Comparison of ENCODE assay signal across 19 cellular contexts in the genomic region with DNA sequence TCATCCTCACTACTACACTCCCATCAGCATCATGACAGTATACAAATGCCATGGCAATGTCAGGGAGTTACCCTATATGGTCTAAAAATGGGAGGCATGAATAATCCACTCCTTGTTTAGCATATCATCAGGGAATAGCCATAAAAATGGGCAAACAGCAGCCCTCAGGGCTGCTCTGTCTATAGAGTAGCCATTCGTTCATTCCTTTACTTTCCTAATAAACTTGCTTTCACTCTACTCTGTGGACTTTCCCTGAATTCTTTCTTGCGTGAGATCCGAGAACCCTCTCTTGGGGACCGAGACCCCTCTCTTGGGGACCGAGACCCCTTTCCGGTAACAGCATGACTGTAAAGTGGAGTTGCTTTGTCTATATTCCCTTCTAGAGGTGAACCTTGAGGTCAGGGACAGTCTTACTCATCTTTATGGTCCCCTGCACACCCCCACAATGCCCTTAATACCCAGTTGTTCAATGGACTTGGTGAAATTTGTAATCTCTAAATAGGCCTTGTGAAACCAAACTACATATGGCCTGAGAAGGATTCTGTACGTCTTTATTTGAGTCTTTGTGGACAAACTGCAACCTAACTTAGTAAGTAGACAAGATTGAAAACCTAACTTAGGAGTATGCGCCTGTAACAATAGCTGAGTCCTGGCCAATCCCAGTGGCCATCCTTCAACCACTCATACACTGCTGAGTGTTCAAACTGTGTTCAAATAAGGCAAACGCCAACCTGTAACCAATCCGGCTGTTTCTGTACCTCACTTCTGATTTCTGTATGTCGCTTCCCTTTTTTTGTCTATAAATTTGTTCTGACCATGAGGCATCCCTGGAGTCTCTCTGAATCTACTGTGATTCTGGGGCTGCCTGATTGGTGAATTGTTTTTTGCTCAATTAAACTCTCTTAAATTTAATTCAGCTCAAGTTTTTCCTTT. TPM values are rescaled to one million over a fixed set of nuclear protein-coding genes. Genes with fewer than 3 reads are reported as not detected.
DNase-seq lines count a peak whose midpoint lies in the region; ATAC-seq, FAIRE-seq and TF ChIP-seq lines count a peak whose summit lies in the region.
"Had no signal": no experiment of that assay in that cellular context is flagged by ENCODE, and none has a peak within 500 bp of the region (broad histone marks: within the 10 kb centered on the region; RNA-seq: fewer than 3 reads in every experiment).

No MANE protein-coding gene starts in this region.

- no peak for TF ChIP-seq CTCF in GM12864 (IDR thresholded peaks at IDR 0.05; ENCODE audit: low read depth, low read length, missing control alignments)
- no peak for TF ChIP-seq CTCF in mammary epithelial cell (conservative IDR thresholded peaks at IDR 0.05 in 1 of 2, IDR thresholded peaks at IDR 0.05 in 1 of 2; ENCODE audit: extremely low read depth in 1 of 2, insufficient read depth in 1 of 2, low read depth in 1 of 2, low read length in 2 of 2)
- no peak for TF ChIP-seq CTCF in ovary (IDR thresholded peaks at IDR 0.05)

- no peak for TF ChIP-seq EP300 in ovary (IDR thresholded peaks at IDR 0.05)

- H3K9me3 ChIP-seq in mammary epithelial cell (replicated peaks; ENCODE audit: insufficient read depth, low read length) (no peaks in the 10 kb centered on the region), ovary (no peaks in the 10 kb centered on the region)
- H3K9me3 ChIP-seq: gastrocnemius medialis had no signal

- H3K79me2 ChIP-seq in mammary epithelial cell (ENCODE audit: insufficient read depth, low read length), result no peaks in the 10 kb centered on the region

- H3K27me3 ChIP-seq in mammary epithelial cell (ENCODE audit: insufficient read depth, low read length), result no peaks in the 10 kb centered on the region
- H3K27me3 ChIP-seq in ovary, result no peaks in the 10 kb centered on the region
- H3K27me3 ChIP-seq: gastrocnemius medialis had no signal

- WGBS in mammary epithelial cell (ENCODE audit: low coverage, missing lambda C conversion rate), result 95% methylated on average over 11 of the region's 11 CpGs
- 91 to 96% (median 95%) methylated on average over 11 of the region's 11 CpGs for WGBS in ovary, 3 donors

- no TSS peak for BruUV-seq in mammary epithelial cell (replicated peaks; lab: Mats Ljungman, UMichigan)

- ATAC-seq in GM21619 (IDR thresholded peaks at IDR 0.05; ENCODE audit: unreplicated experiment) (peak; percentile 76), HG03066 (IDR thresholded peaks at IDR 0.05; ENCODE audit: low read depth, unreplicated experiment) (peak; percentile 71)
- ATAC-seq: gastrocnemius medialis had no signal

- FAIRE-seq in RCC 7860 (lab: Jason Lieb, UNC), result no peak
- FAIRE-seq: GM18507 had no signal

- dilution Hi-C loops in mammary epithelial cell (cut with HindIII; ENCODE audit: low sequenced_read_pairs), result no loop called here

- peaks cover 26% of the 10 kb centered on the region for H3K4me1 ChIP-seq in mammary epithelial cell (ENCODE audit: insufficient read depth, low read length)
- H3K4me1 ChIP-seq in ovary (ENCODE audit: insufficient read depth), result no peaks in the 10 kb centered on the region
- H3K4me1 ChIP-seq: gastrocnemius medialis had no signal

- in situ Hi-C loops in mammary epithelial cell (cut with MboI; ENCODE audit: low sequenced_read_pairs in 2 of 2), result no loop called here

- H3K9ac ChIP-seq in mammary epithelial cell (ENCODE audit: insufficient read depth, low read length), result no peak overlapping the region

- CTCF ChIA-PET in mammary epithelial cell (lab: Charles Lee; ENCODE audit: low non-redundant PET), result interaction anchor here (0.6 to 0.7 kb wide), 2 partner anchors 21 to 32 kb away, joined by 3 to 5 read pairs; a partner anchor contains a TSS

- H3K36me3 ChIP-seq in mammary epithelial cell (ENCODE audit: insufficient read depth, low read length), result no peaks in the 10 kb centered on the region
- H3K36me3 ChIP-seq in ovary, result no peaks in the 10 kb centered on the region
- H3K36me3 ChIP-seq: gastrocnemius medialis had no signal

- H3K27ac ChIP-seq in mammary epithelial cell (ENCODE audit: insufficient read depth, low read depth, low read length) (peak overlapping the region; percentile 90), ovary (no peak overlapping the region)
- H3K27ac ChIP-seq: gastrocnemius medialis had no signal

- no peak for TF ChIP-seq POLR2A in ovary (IDR thresholded peaks at IDR 0.05)

- peak; percentile 74 for DNase-seq in GM12864 (ENCODE audit: low read depth)
- DNase-seq in mammary epithelial cell, result no peak
- DNase-seq in ovary, result no peak
- DNase-seq in NCI-H748 treated with DMSO at 0.1 percent for 48 hours (lab: John Stamatoyannopoulos, UW), result no peak
- no peak for DNase-seq in EL
- no peak for DNase-seq in RCC 7860 (ENCODE audit: low spot score)
- DNase-seq: activated CD4-positive, alpha-beta T cell treated with anti-CD3 and anti-CD28 coated beads for 48 hours; activated naive CD8-positive, alpha-beta T cell treated with anti-CD3 and anti-CD28 coated beads, Interleukin-2, amount 10 ng/mL, durations not matched to agents 7 days and 5 days; activated T-cell treated with anti-CD3 and anti-CD28 coated beads, Interleukin-2, amount 50 U/mL, for 1 hour; CD8-positive, alpha-beta memory T cell; gastrocnemius medialis; NCI-H187 treated with DMSO at 0.1 percent for 48 hours; NCI-H774; SHP77; stimulated activated naive B cell treated with anti-CD40 and anti-IgM and Interleukin-4, amounts not matched to agents 10 μg/mL and 1 μg/mL and 100 μg/mL, for 72 hours; T1000 had no signal

- H3K4me2 ChIP-seq in mammary epithelial cell (ENCODE audit: insufficient read depth, low read depth, low read length), result peak overlapping the region; percentile 66

- H4K20me1 ChIP-seq in mammary epithelial cell (ENCODE audit: insufficient read depth, low read length), result no peaks in the 10 kb centered on the region

- H2AFZ ChIP-seq in mammary epithelial cell (ENCODE audit: low read depth, low read length), result peak overlapping the region; percentile 60

- intact Hi-C loops in mammary epithelial cell (cut with micrococcal nuclease), result loop anchor here (2.0 to 5.0 kb wide), 2 partner anchors 45 to 136 kb away; a partner anchor contains a TSS
- intact Hi-C loops in ovary (cut with DNase I), result no loop called here

- no peak overlapping the region for H3K4me3 ChIP-seq in GM12864 (ENCODE audit: low read depth, low read length)
- no peak overlapping the region for H3K4me3 ChIP-seq in mammary epithelial cell (replicated peaks in 1 of 3; ENCODE audit: insufficient read depth in 1 of 3, low read depth in 2 of 3, low read length in 3 of 3)
- no peak overlapping the region for H3K4me3 ChIP-seq in ovary
- H3K4me3 ChIP-seq: gastrocnemius medialis had no signal

RNA-seq across cellular contexts. Expression of a gene that starts 32.3 kb away (rescaled TPM):
- 10 to 100 TPM; 15.5 to 17.8 TPM for total RNA-seq in mammary epithelial cell
- polyA plus RNA-seq in mammary epithelial cell, result 8.9 TPM
- polyA minus RNA-seq in mammary epithelial cell, result 4.7 TPM
- 10 to 100 TPM; 21.4 to 31.5 (median 28.6) TPM for total RNA-seq in ovary
- polyA plus RNA-seq in ovary, result 10 to 100 TPM; 17.0 to 29.2 TPM
